Comparison of ENCODE assay signal across 1 cellular context in genomic region chr4:37936889-37937498, GRCh38.
TF ChIP-seq lines count a peak whose summit lies in the region.

No MANE protein-coding gene starts in this region.

TF ChIP-seq in H1, 55 proteins besides CTCF, POLR2A, EP300 and RAD21:
- TF ChIP-seq RFX5 (IDR thresholded peaks at IDR 0.05; ENCODE audit: borderline replicate concordance, low read depth, low read length) (no peak), ATF2 (IDR thresholded peaks at IDR 0.05; ENCODE audit: low read length) (no peak), POLR2AphosphoS5 (IDR thresholded peaks at IDR 0.05; ENCODE audit: low read depth, low read length) (no peak), GTF2F1 (IDR thresholded peaks at IDR 0.05; ENCODE audit: borderline replicate concordance, low read depth, low read length) (no peak), TBP (IDR thresholded peaks at IDR 0.05; ENCODE audit: low read depth, low read length) (no peak), PHF8 (conservative IDR thresholded peaks at IDR 0.05; ENCODE audit: low read depth, low read length) (no peak), MAX (IDR thresholded peaks at IDR 0.05) (no peak), SRF (IDR thresholded peaks at IDR 0.05; ENCODE audit: low read depth, low read length) (no peak), SP1 (IDR thresholded peaks at IDR 0.05; ENCODE audit: low read depth, low read length) (no peak)
